Comparison of ENCODE assay signal across 28 cellular contexts in the genomic region with DNA sequence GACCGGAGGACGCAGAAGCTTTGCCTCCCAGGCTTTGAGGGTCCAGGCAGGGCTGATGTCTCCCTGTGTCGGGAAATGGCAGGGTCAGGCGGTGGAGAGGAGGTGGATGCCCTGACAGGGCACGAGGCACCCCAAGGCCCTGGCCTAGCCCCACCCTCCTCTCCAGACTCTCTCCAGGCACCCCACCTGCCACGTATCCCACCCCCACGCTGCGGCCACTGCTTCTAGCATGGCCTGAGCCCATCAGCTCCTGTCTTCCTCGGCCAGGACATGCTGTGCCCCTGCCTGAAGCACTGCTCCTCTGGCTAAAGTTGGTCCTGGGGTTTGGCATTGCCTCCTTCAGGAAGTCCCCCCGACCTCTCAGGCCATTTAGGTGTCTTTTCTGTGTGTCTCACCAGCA.
"Had no signal": no experiment of that assay in that cellular context is flagged by ENCODE, and none has a peak within 500 bp of the region (broad histone marks: within the 10 kb centered on the region; RNA-seq: fewer than 3 reads in every experiment).

No MANE protein-coding gene starts in this region.

- H3K4me3 Mint-ChIP-seq: activated CD4-positive, alpha-beta memory T cell treated with anti-CD3 and anti-CD28 coated beads for 36 hours; activated CD4-positive, alpha-beta T cell treated with anti-CD3 and anti-CD28 coated beads for 36 hours; activated CD4-positive, alpha-beta T cell treated with anti-CD3 and anti-CD28 coated beads, Interleukin-2, amount 10 ng/mL, durations not matched to agents 7 days and 5 days; activated naive CD4-positive, alpha-beta T cell treated with anti-CD3 and anti-CD28 coated beads for 36 hours; activated T-cell treated with anti-CD3 and anti-CD28 coated beads, Interleukin-2, amount 50 U/mL, for 4 hours; activated T-helper 1 cell treated with anti-CD3 and anti-CD28 coated beads, Interleukin-12 subunit alpha, Interleukin-12 subunit beta, Interleukin-2, Interleukin-4 antibody, amounts not matched to agents 30 ng/mL and 10 ng/mL and 1 ng/mL, durations not matched to agents 14 hours and 24 hours and 36 hours; T-helper 1 cell treated with Interleukin-12 subunit alpha and Interleukin-12 subunit beta and Interleukin-4 antibody, amounts not matched to agents 30 μg/mL and 1 μg/mL, for 36 hours; T-helper 2 cell treated with Interferon-gamma antibody and Interleukin-4, amounts not matched to agents 5 μg/mL and 100 μg/mL, for 36 hours had no signal

- H3K9ac ChIP-seq: SK-N-SH had no signal

- H3K36me3 Mint-ChIP-seq: activated CD4-positive, alpha-beta memory T cell treated with anti-CD3 and anti-CD28 coated beads for 36 hours; activated naive CD4-positive, alpha-beta T cell treated with anti-CD3 and anti-CD28 coated beads, Interleukin-2, amount 50 U/mL, for 72 hours had no signal

- H3K4me1 ChIP-seq: adrenal gland, breast epithelium, SJSA1 had no signal

- H3K36me3 ChIP-seq: adrenal gland, breast epithelium, SJSA1 had no signal

- H3K4me1 Mint-ChIP-seq: activated CD4-positive, alpha-beta T cell treated with anti-CD3 and anti-CD28 coated beads for 36 hours; activated CD4-positive, alpha-beta T cell treated with anti-CD3 and anti-CD28 coated beads, Interleukin-2, amount 10 ng/mL, durations not matched to agents 7 days and 5 days had no signal

- H3K27ac ChIP-seq: adrenal gland, body of pancreas, breast epithelium, SJSA1 had no signal

- H3K27me3 ChIP-seq: body of pancreas had no signal

- H3K9me3 Mint-ChIP-seq: activated CD4-positive, alpha-beta memory T cell treated with anti-CD3 and anti-CD28 coated beads for 36 hours; activated CD4-positive, alpha-beta T cell treated with anti-CD3 and anti-CD28 coated beads, Interleukin-2, amount 10 ng/mL, durations not matched to agents 7 days and 5 days; activated naive CD4-positive, alpha-beta T cell treated with anti-CD3 and anti-CD28 coated beads for 36 hours; activated naive CD4-positive, alpha-beta T cell treated with anti-CD3 and anti-CD28 coated beads, Interleukin-2, amount 50 U/mL, for 72 hours; activated T-cell treated with anti-CD3 and anti-CD28 coated beads, Interleukin-2, amount 50 U/mL, for 4 hours; activated T-helper 1 cell treated with anti-CD3 and anti-CD28 coated beads, Interleukin-12 subunit alpha, Interleukin-12 subunit beta, Interleukin-2, Interleukin-4 antibody, amounts not matched to agents 30 ng/mL and 10 ng/mL and 1 ng/mL, durations not matched to agents 14 hours and 24 hours and 36 hours; T-helper 1 cell treated with Interleukin-12 subunit alpha and Interleukin-12 subunit beta and Interleukin-4 antibody, amounts not matched to agents 30 μg/mL and 1 μg/mL, for 36 hours; T-helper 2 cell treated with Interferon-gamma antibody and Interleukin-4, amounts not matched to agents 5 μg/mL and 100 μg/mL, for 36 hours had no signal

- H3K9me3 ChIP-seq: adrenal gland, body of pancreas, breast epithelium, SJSA1, SK-N-SH had no signal

- H3K27ac Mint-ChIP-seq: activated CD4-positive, alpha-beta memory T cell treated with anti-CD3 and anti-CD28 coated beads for 36 hours; activated CD4-positive, alpha-beta T cell treated with anti-CD3 and anti-CD28 coated beads for 36 hours; activated CD4-positive, alpha-beta T cell treated with anti-CD3 and anti-CD28 coated beads, Interleukin-2, amount 10 ng/mL, durations not matched to agents 7 days and 5 days; activated naive CD4-positive, alpha-beta T cell treated with anti-CD3 and anti-CD28 coated beads for 36 hours; activated T-helper 1 cell treated with anti-CD3 and anti-CD28 coated beads, Interleukin-12 subunit alpha, Interleukin-12 subunit beta, Interleukin-2, Interleukin-4 antibody, amounts not matched to agents 30 ng/mL and 10 ng/mL and 1 ng/mL, durations not matched to agents 14 hours and 24 hours and 36 hours; T-helper 1 cell treated with Interleukin-12 subunit alpha and Interleukin-12 subunit beta and Interleukin-4 antibody, amounts not matched to agents 30 μg/mL and 1 μg/mL, for 36 hours; T-helper 2 cell treated with Interferon-gamma antibody and Interleukin-4, amounts not matched to agents 5 μg/mL and 100 μg/mL, for 36 hours had no signal

- DNase-seq: activated CD4-positive, alpha-beta memory T cell treated with anti-CD3 and anti-CD28 coated beads for 36 hours; activated CD4-positive, alpha-beta T cell treated with anti-CD3 and anti-CD28 coated beads for 36 hours; activated CD4-positive, alpha-beta T cell treated with anti-CD3 and anti-CD28 coated beads, Interleukin-2, amount 10 ng/mL, durations not matched to agents 7 days and 5 days; activated CD8-positive, alpha-beta memory T cell treated with anti-CD3 and anti-CD28 coated beads, Interleukin-2, amount 50 U/mL, for 4 hours; activated gamma-delta T cell treated with Interleukin-2 at 50 U/mL for 16 hours; activated naive CD4-positive, alpha-beta T cell treated with anti-CD3 and anti-CD28 coated beads for 36 hours; activated T-cell treated with anti-CD3 and anti-CD28 coated beads for 4 hours; activated T-cell treated with anti-CD3 and anti-CD28 coated beads, Interleukin-2, amount 50 U/mL, for 4 hours; adrenal gland; body of pancreas; central memory CD4-positive, alpha-beta T cell; NCI-H1105; NCI-H1417 treated with DMSO at 0.1 percent for 48 hours; NCI-H1930; NCI-H2081 treated with DMSO at 0.1 percent for 48 hours; NCI-H345; NCI-H524 treated with DMSO at 0.1 percent for 48 hours; NK-92 treated with Interleukin-12 subunit alpha and Interleukin-12 subunit beta, amount 100 ng/mL, for 24 hours; PC-3; SHP77 treated with DMSO at 0.1 percent for 48 hours; SK-N-SH had no signal

- ATAC-seq: activated CD4-positive, alpha-beta T cell treated with anti-CD3 and anti-CD28 coated beads for 36 hours; activated CD4-positive, CD25-positive, alpha-beta regulatory T cell treated with anti-CD3 and anti-CD28 coated beads, Interleukin-2, amount 50 U/mL, for 24 hours; activated naive CD4-positive, alpha-beta T cell treated with anti-CD3 and anti-CD28 coated beads, Interleukin-2, amount 50 U/mL, for 72 hours; activated T-cell treated with anti-CD3 and anti-CD28 coated beads, Interleukin-2, amount 50 U/mL, for 4 hours; body of pancreas; PC-3 had no signal

- H3K4me3 ChIP-seq: adrenal gland, body of pancreas, breast epithelium, SJSA1 had no signal
